In the genomic region with DNA sequence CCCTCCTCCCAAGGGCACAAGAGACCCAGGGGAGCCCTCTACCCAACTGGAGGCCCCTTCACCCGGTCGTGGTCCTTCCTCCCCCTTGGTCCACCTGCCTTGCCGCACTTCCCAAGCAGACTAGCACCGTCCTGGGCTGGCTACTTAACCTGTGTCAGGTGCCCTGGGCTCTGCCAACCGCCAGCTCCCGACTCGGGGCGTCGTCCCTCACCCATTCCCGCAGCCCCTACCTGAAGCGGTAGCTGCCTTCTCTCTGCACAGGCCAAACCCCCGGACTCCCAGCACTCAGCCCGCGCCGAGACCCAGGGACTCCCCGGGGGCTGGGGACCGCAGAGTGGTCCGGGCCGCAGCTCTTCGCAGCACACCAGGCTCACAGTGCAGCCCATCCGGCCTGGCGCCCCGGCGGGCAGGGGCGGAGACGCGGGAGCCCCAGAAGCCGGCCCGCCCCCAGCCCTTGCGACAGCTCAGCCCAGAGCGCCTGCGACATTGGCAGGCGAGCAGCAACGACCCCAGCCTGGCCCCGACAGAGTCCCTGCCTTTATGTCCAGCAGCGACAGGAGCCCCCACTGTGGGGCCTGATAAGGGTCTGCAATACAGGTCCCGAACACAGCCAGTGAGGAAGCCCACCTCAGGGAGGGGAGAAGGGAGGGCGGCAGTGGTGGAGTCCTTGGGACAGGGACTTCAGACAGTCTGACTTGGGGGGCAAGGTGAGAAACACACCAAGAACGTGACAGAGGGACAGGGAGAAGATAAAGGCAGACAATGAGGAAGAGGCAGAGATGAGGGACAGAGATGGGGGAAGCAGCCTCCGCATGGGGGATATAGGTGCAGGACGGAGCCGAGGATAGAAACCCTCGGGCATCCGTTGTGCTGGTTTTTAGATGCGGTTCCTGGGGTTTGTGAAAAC, we compare ENCODE assay signal across 11 cellular contexts. TPM values are rescaled to one million over a fixed set of nuclear protein-coding genes. Genes with fewer than 3 reads are reported as not detected.
DNase-seq lines count a peak whose midpoint lies in the region; ATAC-seq lines count a peak whose summit lies in the region.
"Had no signal": no experiment of that assay in that cellular context is flagged by ENCODE, and none has a peak within 500 bp of the region (broad histone marks: within the 10 kb centered on the region; RNA-seq: fewer than 3 reads in every experiment).

No MANE protein-coding gene starts in this region.

- CTCF ChIA-PET in activated CD4-positive, alpha-beta T cell treated with anti-CD3 and anti-CD28 coated beads, Interleukin-2, amount 10 ng/mL, durations not matched to agents 7 days and 5 days (lab: Charles Lee): interaction anchor here (0.8 to 2.0 kb wide), 14 partner anchors 9 to 248 kb away, joined by 3 to 7 read pairs (median 4); no protein-coding TSS in a partner anchor
- CTCF ChIA-PET in T-cell (lab: Charles Lee): interaction anchor here (0.6 to 2.9 kb wide), 9 partner anchors 9 to 1346 kb away, joined by 3 to 7 read pairs (median 3); a partner anchor contains a TSS

- ATAC-seq in T-cell (replicated peaks in 1 of 4): peak in 3 of 4 experiments; percentile 22 to 23 (median 22)
- ATAC-seq in stimulated activated naive CD8-positive, alpha-beta T cell treated with anti-CD3 and anti-CD28 coated beads, Interleukin-15, amount 100 ng/mL, for 72 hours: peak; percentile 31
- ATAC-seq in HG03196 (IDR thresholded peaks at IDR 0.05; ENCODE audit: unreplicated experiment): no peak
- ATAC-seq in GM21576 (IDR thresholded peaks at IDR 0.05; ENCODE audit: unreplicated experiment): no peak

- H3K9me3 ChIP-seq in iPS-18c (ENCODE audit: control insufficient read depth, insufficient read depth, low read length): no peaks in the 10 kb centered on the region

- peaks cover 2% of the 10 kb centered on the region for H3K27me3 Mint-ChIP-seq in activated CD4-positive, alpha-beta T cell treated with anti-CD3 and anti-CD28 coated beads, Interleukin-2, amount 10 ng/mL, durations not matched to agents 7 days and 5 days
- H3K27me3 Mint-ChIP-seq in T-cell: peaks cover 4 to 8% of the 10 kb centered on the region in 2 donors
- peaks cover 4% of the 10 kb centered on the region for H3K27me3 Mint-ChIP-seq in stimulated activated naive CD8-positive, alpha-beta T cell treated with anti-CD3 and anti-CD28 coated beads, Interleukin-15, amount 100 ng/mL, for 72 hours

- H3K27ac Mint-ChIP-seq in activated CD4-positive, alpha-beta T cell treated with anti-CD3 and anti-CD28 coated beads, Interleukin-2, amount 10 ng/mL, durations not matched to agents 7 days and 5 days: peak overlapping the region; percentile 86
- H3K27ac Mint-ChIP-seq in T-cell: no peak overlapping the region
- peak overlapping the region in 1 of 2 donors; percentile 49 for H3K27ac Mint-ChIP-seq in stimulated activated naive CD8-positive, alpha-beta T cell treated with anti-CD3 and anti-CD28 coated beads, Interleukin-15, amount 100 ng/mL, for 72 hours

- peaks cover 34% of the 10 kb centered on the region for H3K4me1 Mint-ChIP-seq in activated CD4-positive, alpha-beta T cell treated with anti-CD3 and anti-CD28 coated beads, Interleukin-2, amount 10 ng/mL, durations not matched to agents 7 days and 5 days
- H3K4me1 Mint-ChIP-seq in T-cell: peaks cover 2 to 13% (median 9%) of the 10 kb centered on the region in 3 donors
- H3K4me1 Mint-ChIP-seq in stimulated activated naive CD8-positive, alpha-beta T cell treated with anti-CD3 and anti-CD28 coated beads, Interleukin-15, amount 100 ng/mL, for 72 hours: peaks cover 13% of the 10 kb centered on the region

- no peaks in the 10 kb centered on the region for H3K9me3 Mint-ChIP-seq in activated CD4-positive, alpha-beta T cell treated with anti-CD3 and anti-CD28 coated beads, Interleukin-2, amount 10 ng/mL, durations not matched to agents 7 days and 5 days
- H3K9me3 Mint-ChIP-seq in T-cell: no peaks in the 10 kb centered on the region
- H3K9me3 Mint-ChIP-seq in stimulated activated naive CD8-positive, alpha-beta T cell treated with anti-CD3 and anti-CD28 coated beads, Interleukin-15, amount 100 ng/mL, for 72 hours: no peaks in the 10 kb centered on the region

- peaks cover 1% of the 10 kb centered on the region for H3K36me3 Mint-ChIP-seq in activated CD4-positive, alpha-beta T cell treated with anti-CD3 and anti-CD28 coated beads, Interleukin-2, amount 10 ng/mL, durations not matched to agents 7 days and 5 days (ENCODE audit: low read depth)
- no peaks in the 10 kb centered on the region for H3K36me3 Mint-ChIP-seq in T-cell

- peak overlapping the region; percentile 50 for H3K4me3 ChIP-seq in iPS-18c (ENCODE audit: insufficient read depth, low read depth, low read length)

- peak overlapping the region; percentile 65 for H3K4me3 Mint-ChIP-seq in activated CD4-positive, alpha-beta T cell treated with anti-CD3 and anti-CD28 coated beads, Interleukin-2, amount 10 ng/mL, durations not matched to agents 7 days and 5 days
- peak overlapping the region; percentile 69 to 74 (median 70) for H3K4me3 Mint-ChIP-seq in T-cell
- peak overlapping the region; percentile 68 to 75 for H3K4me3 Mint-ChIP-seq in stimulated activated naive CD8-positive, alpha-beta T cell treated with anti-CD3 and anti-CD28 coated beads, Interleukin-15, amount 100 ng/mL, for 72 hours

- no peak for DNase-seq in activated CD4-positive, alpha-beta T cell treated with anti-CD3 and anti-CD28 coated beads, Interleukin-2, amount 10 ng/mL, durations not matched to agents 7 days and 5 days
- no peak for DNase-seq in activated CD4-positive, alpha-beta T cell treated with anti-CD3 and anti-CD28 coated beads for 1 hour
- DNase-seq in T-cell (peak in 2 of 34 experiments; percentile 14 to 20), NCI-H82 (lab: John Stamatoyannopoulos, UW) (no peak)
- peak in 1 of 2 donors; percentile 12 for DNase-seq in stimulated activated naive CD8-positive, alpha-beta T cell treated with anti-CD3 and anti-CD28 coated beads, Interleukin-15, amount 100 ng/mL, for 72 hours

- POLR2A ChIA-PET in activated CD4-positive, alpha-beta T cell treated with anti-CD3 and anti-CD28 coated beads, Interleukin-2, amount 10 ng/mL, durations not matched to agents 7 days and 5 days (lab: Charles Lee): interaction anchor here (0.6 kb wide), 1 partner anchor 41 kb away, joined by 3 read pairs; no protein-coding TSS in a partner anchor
- POLR2A ChIA-PET in T-cell (lab: Charles Lee): interaction anchor here in 1 of 2 donors (0.6 kb wide), 1 partner anchor 185 kb away, joined by 4 read pairs; no protein-coding TSS in a partner anchor

RNA-seq across cellular contexts. Expression of a gene that starts 31.0 kb away (rescaled TPM):
- total RNA-seq in activated CD4-positive, alpha-beta T cell treated with anti-CD3 and anti-CD28 coated beads, Interleukin-2, amount 10 ng/mL, durations not matched to agents 7 days and 5 days: 10 to 100 TPM; 11.0 to 13.5 TPM
- 1 to 10 TPM in 3 of 5 donors, under 1 TPM in 2; 0.28 to 2.1 (median 1.3) TPM for total RNA-seq in T-cell

RNA-seq across cellular contexts. Expression of a gene that starts 35.2 kb away (rescaled TPM):
- total RNA-seq in activated CD4-positive, alpha-beta T cell treated with anti-CD3 and anti-CD28 coated beads, Interleukin-2, amount 10 ng/mL, durations not matched to agents 7 days and 5 days: 1 to 10 TPM; 2.1 to 2.7 TPM
- 1 to 10 TPM in 1 of 5 donors, under 1 TPM in 4; 0.18 to 1.0 (median 0.65) TPM for total RNA-seq in T-cell
- total RNA-seq: frontal cortex, skeletal muscle tissue, urinary bladder had no signal

Comparison
In these comparisons a context has a peak if more than half of its experiments do, and no peak if none do; other contexts are left out.
1. ATAC-seq: peak in T-cell (3 of 4) and stimulated activated naive CD8-positive, alpha-beta T cell treated with anti-CD3 and anti-CD28 coated beads, Interleukin-15, amount 100 ng/mL, for 72 hours (single experiment); none in HG03196 (single experiment) and GM21576 (single experiment).
2. Peak in every context shown above with its lines, with median percentiles within 50 percentile points of each other: H3K4me3 Mint-ChIP-seq.